In genomic region chr16:4984174-4985000, GRCh38 we compare ENCODE assay signal across 17 cellular contexts. TPM values are rescaled to one million over a fixed set of nuclear protein-coding genes. Genes with fewer than 3 reads are reported as not detected.
"Had no signal": no experiment of that assay in that cellular context is flagged by ENCODE, and none has a peak within 500 bp of the region (broad histone marks: within the 10 kb centered on the region; RNA-seq: fewer than 3 reads in every experiment).

No MANE protein-coding gene starts in this region.

- DNase-seq: activated B cell treated with CpG ODN at 0.5 μM for 24 hours; activated CD4-positive, alpha-beta T cell treated with anti-CD3 and anti-CD28 coated beads, Interleukin-2, amount 10 ng/mL, durations not matched to agents 24 days and 14 days; activated CD8-positive, alpha-beta memory T cell treated with anti-CD3 and anti-CD28 coated beads, Interleukin-2, amount 50 U/mL, for 4 hours; activated CD8-positive, alpha-beta T cell treated with anti-CD3 and anti-CD28 coated beads, Interleukin-2, amount 10 ng/mL, durations not matched to agents 7 days and 5 days; activated gamma-delta T cell treated with Interleukin-2 at 50 U/mL for 16 hours; amniotic stem cell; caudate nucleus; effector CD4-positive, alpha-beta T cell; naive B cell; pancreas; stimulated activated CD4-positive, alpha-beta T cell treated with anti-CD3 and anti-CD28 coated beads, Interleukin-1b, Interleukin-23, amount 100 ng/mL, for 48 hours; T-helper 2 cell had no signal

- H3K4me3 ChIP-seq: coronary artery, lung, pancreas had no signal

- H3K9me3 Mint-ChIP-seq: activated CD4-positive, alpha-beta T cell treated with anti-CD3 and anti-CD28 coated beads, Interleukin-2, amount 10 ng/mL, durations not matched to agents 24 days and 14 days had no signal

- H3K4me1 Mint-ChIP-seq: activated CD4-positive, alpha-beta T cell treated with anti-CD3 and anti-CD28 coated beads, Interleukin-2, amount 10 ng/mL, durations not matched to agents 24 days and 14 days had no signal

- FAIRE-seq: endothelial cell of umbilical vein, pancreas, TTC549 had no signal

- H3K36me3 ChIP-seq: pancreas had no signal

- H3K9me3 ChIP-seq: pancreas had no signal

- H3K4me1 ChIP-seq: pancreas had no signal

- H3K27ac Mint-ChIP-seq: activated B cell treated with CpG ODN at 0.5 μM for 24 hours; activated CD4-positive, alpha-beta T cell treated with anti-CD3 and anti-CD28 coated beads, Interleukin-2, amount 10 ng/mL, durations not matched to agents 24 days and 14 days; activated CD8-positive, alpha-beta T cell treated with anti-CD3 and anti-CD28 coated beads, Interleukin-2, amount 10 ng/mL, durations not matched to agents 7 days and 5 days; activated naive CD8-positive, alpha-beta T cell had no signal

- H3K27ac ChIP-seq: coronary artery, pancreas had no signal

- ATAC-seq: activated CD8-positive, alpha-beta T cell treated with anti-CD3 and anti-CD28 coated beads, Interleukin-2, amount 10 ng/mL, durations not matched to agents 7 days and 5 days; pancreas had no signal

- H3K36me3 Mint-ChIP-seq: activated naive CD8-positive, alpha-beta T cell had no signal

- H3K4me3 Mint-ChIP-seq: activated B cell treated with CpG ODN at 0.5 μM for 24 hours; activated CD4-positive, alpha-beta T cell treated with anti-CD3 and anti-CD28 coated beads, Interleukin-2, amount 10 ng/mL, durations not matched to agents 24 days and 14 days; activated CD8-positive, alpha-beta T cell treated with anti-CD3 and anti-CD28 coated beads, Interleukin-2, amount 10 ng/mL, durations not matched to agents 7 days and 5 days; activated naive CD8-positive, alpha-beta T cell; naive B cell had no signal

RNA-seq across cellular contexts. Expression of gene SEC14L5, which starts 26.3 kb away (rescaled TPM):
- total RNA-seq: activated B cell treated with CpG ODN at 0.5 μM for 24 hours; activated CD4-positive, alpha-beta T cell treated with anti-CD3 and anti-CD28 coated beads, Interleukin-2, amount 10 ng/mL, durations not matched to agents 24 days and 14 days; activated CD8-positive, alpha-beta T cell treated with anti-CD3 and anti-CD28 coated beads, Interleukin-2, amount 10 ng/mL, durations not matched to agents 7 days and 5 days; endothelial cell of umbilical vein had no signal
- polyA plus RNA-seq: endothelial cell of umbilical vein had no signal

RNA-seq across cellular contexts. Expression of gene PPL, which starts 47.4 kb away (rescaled TPM):
- total RNA-seq: activated CD4-positive, alpha-beta T cell treated with anti-CD3 and anti-CD28 coated beads, Interleukin-2, amount 10 ng/mL, durations not matched to agents 24 days and 14 days; activated CD8-positive, alpha-beta T cell treated with anti-CD3 and anti-CD28 coated beads, Interleukin-2, amount 10 ng/mL, durations not matched to agents 7 days and 5 days had no signal
